ENCODE assay signal across 24 cellular contexts in genomic region chr6:35151472-35151871, GRCh38. TPM values are rescaled to one million over a fixed set of nuclear protein-coding genes. Genes with fewer than 3 reads are reported as not detected.
"Had no signal": no experiment of that assay in that cellular context is flagged by ENCODE, and none has a peak within 500 bp of the region (broad histone marks: within the 10 kb centered on the region; RNA-seq: fewer than 3 reads in every experiment).

No MANE protein-coding gene starts in this region.

- H3K4me1 ChIP-seq: gastrocnemius medialis, prostate gland, right atrium auricular region, testis had no signal

- H3K4me3 ChIP-seq: gastrocnemius medialis, lower lobe of right lung, mucosa of descending colon, prostate gland, right atrium auricular region, tibial artery had no signal

- DNase-seq: cortex of kidney; effector memory CD8-positive, alpha-beta T cell; erythroblast; foreskin fibroblast; gastrocnemius medialis; head of caudate nucleus; left ventricle myocardium superior; lower lobe of right lung; mucosa of descending colon; naive B cell; stimulated activated CD4-positive, alpha-beta T cell treated with anti-CD3 and anti-CD28 coated beads, Interleukin-4, amount 100 ng/mL, for 4 hours; stimulated activated naive CD8-positive, alpha-beta T cell treated with anti-CD3 and anti-CD28 coated beads, Interleukin-15, Interleukin-2, amounts not matched to agents 100 U/mL and 50 U/mL, for 24 hours; substantia nigra; testis; tibial artery had no signal

- ATAC-seq: effector memory CD8-positive, alpha-beta T cell; gastrocnemius medialis; left ventricle myocardium superior; lower lobe of right lung; natural killer cell treated with Interleukin-12 subunit alpha and Interleukin-12 subunit beta and Interleukin-15 and Interleukin-18, amount 100 ng/mL, for 72 hours; sciatic nerve; stimulated activated memory B cell treated with anti-CD40 and anti-IgM and Interleukin-4, amounts not matched to agents 10 μg/mL and 1 μg/mL and 100 μg/mL, for 72 hours; stimulated activated naive CD8-positive, alpha-beta T cell treated with anti-CD3 and anti-CD28 coated beads, Interleukin-15, Interleukin-2, amounts not matched to agents 100 U/mL and 50 U/mL, for 24 hours had no signal

- H3K27ac ChIP-seq: gastrocnemius medialis, lower lobe of right lung, neutrophil, prostate gland, right atrium auricular region, testis had no signal

- H3K27me3 ChIP-seq: right atrium auricular region, testis, tibial artery had no signal

- H3K36me3 ChIP-seq: gastrocnemius medialis, lower lobe of right lung, neutrophil, prostate gland, right atrium auricular region, tibial artery had no signal

- H3K9me3 ChIP-seq: gastrocnemius medialis, lower lobe of right lung, mucosa of descending colon, neutrophil, prostate gland, right atrium auricular region, testis, tibial artery had no signal

RNA-seq across cellular contexts. Expression of gene TCP11, which starts 10.3 kb away (rescaled TPM):
- total RNA-seq: left ventricle myocardium superior; lower lobe of right lung; mucosa of descending colon; natural killer cell treated with Interleukin-12 subunit alpha and Interleukin-12 subunit beta and Interleukin-15 and Interleukin-18, amount 100 ng/mL, for 72 hours; neural crest cell; omental fat pad; right atrium auricular region; sciatic nerve had no signal
- polyA plus RNA-seq: keratinocyte had no signal
